In the genomic region with DNA sequence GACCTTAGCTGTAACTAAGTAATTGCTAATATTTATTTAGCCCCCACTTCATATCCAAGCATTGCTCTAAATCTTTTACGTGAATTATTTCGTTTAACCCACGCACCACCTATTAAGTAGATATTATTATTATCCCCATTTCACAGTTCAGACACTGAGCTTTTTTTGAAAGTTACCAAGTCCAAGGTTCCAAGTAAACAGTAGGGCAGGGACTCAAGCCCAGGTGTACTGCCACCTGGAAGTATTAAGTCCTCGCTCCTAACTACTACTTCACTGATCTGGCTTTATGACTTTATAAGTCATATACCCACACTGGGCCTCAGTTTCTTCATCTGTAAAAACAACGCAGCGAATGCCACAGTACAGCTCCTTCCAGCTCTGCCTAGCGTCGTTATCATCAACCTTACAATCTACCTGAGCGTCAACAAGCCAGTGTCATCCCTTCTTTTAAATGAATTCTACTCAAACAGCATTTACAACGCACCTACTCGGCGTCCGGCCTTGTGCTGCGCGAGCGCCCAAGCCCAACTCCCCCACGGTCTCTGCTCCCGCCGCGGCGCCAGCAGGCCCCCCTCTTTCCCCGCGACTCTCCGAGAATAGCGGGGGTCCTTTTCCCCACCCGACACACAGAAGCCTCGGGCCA, we compare ENCODE assay signal across 8 cellular contexts. TPM values are rescaled to one million over a fixed set of nuclear protein-coding genes. Genes with fewer than 3 reads are reported as not detected.
DNase-seq lines count a peak whose midpoint lies in the region; ATAC-seq and TF ChIP-seq lines count a peak whose summit lies in the region.

No MANE protein-coding gene starts in this region.

- TF ChIP-seq POLR2A in NB4 (IDR thresholded peaks at IDR 0.05; ENCODE audit: extremely low read depth, insufficient read length) = no peak

- under 1% methylated on average over 23 of the region's 27 CpGs for WGBS in hepatocyte (ENCODE audit: low lambda C conversion rate, missing lambda C conversion rate)

- H3K4me3 ChIP-seq in NB4 (ENCODE audit: low read depth, low read length) (peak overlapping the region; percentile 96), adipocyte (ENCODE audit: low read length) (peak overlapping the region; percentile 100), hepatocyte (peak overlapping the region; percentile 88), skeletal muscle cell (ENCODE audit: low read depth, low read length) (peak overlapping the region; percentile 96)

- peak overlapping the region; percentile 74 for H3K4me2 ChIP-seq in hepatocyte

- TF ChIP-seq CTCF in NB4 (IDR thresholded peaks at IDR 0.05; ENCODE audit: low read depth, low read length) (no peak), hepatocyte (IDR thresholded peaks at IDR 0.05; ENCODE audit: poor library complexity) (no peak)

- H3K4me1 ChIP-seq in adipocyte (ENCODE audit: control insufficient read depth, insufficient read depth, low read length) = peaks cover 16% of the 10 kb centered on the region
- peaks cover 13% of the 10 kb centered on the region for H3K4me1 ChIP-seq in hepatocyte (ENCODE audit: insufficient read depth)

- ATAC-seq in GM21786 (IDR thresholded peaks at IDR 0.05; ENCODE audit: unreplicated experiment) = peak; percentile 3

- peak overlapping the region; percentile 98 for H3K9ac ChIP-seq in adipocyte (ENCODE audit: low read length)

- peak overlapping the region; percentile 92 for H3K27ac ChIP-seq in hepatocyte

- peaks cover 53% of the 10 kb centered on the region for H3K79me2 ChIP-seq in hepatocyte

- H2AFZ ChIP-seq in hepatocyte = peak overlapping the region; percentile 74

- H3K27me3 ChIP-seq in adipocyte (replicated peaks; ENCODE audit: control insufficient read depth, insufficient read depth, low read length) (no peaks in the 10 kb centered on the region), hepatocyte (no peaks in the 10 kb centered on the region)

- CTCF ChIA-PET in HEK293T (lab: Yijun Ruan, JAX) = interaction anchor here (0.8 to 1.0 kb wide), 2 partner anchors 9 to 53 kb away, joined by 3 to 5 read pairs; no protein-coding TSS in a partner anchor

- H3K9me2 ChIP-seq in hepatocyte (replicated peaks; ENCODE audit: insufficient read depth) = no peaks in the 10 kb centered on the region

- peaks cover 27% of the 10 kb centered on the region for H4K20me1 ChIP-seq in hepatocyte (ENCODE audit: insufficient read depth, poor library complexity, severe bottlenecking)

- DNase-seq in GM03348 (ENCODE audit: low spot score) (peak; percentile 53), NB4 (ENCODE audit: low read depth) (peak; percentile 47), adipocyte (ENCODE audit: low read depth) (peak; percentile 63), hepatocyte (ENCODE audit: low spot score) (peak; percentile 45), skeletal muscle cell (ENCODE audit: low read depth) (no peak), HEK293T (ENCODE audit: extremely low spot score) (no peak), DMS153 (lab: John Stamatoyannopoulos, UW) (no peak)

- H3K9me3 ChIP-seq in adipocyte (ENCODE audit: control insufficient read depth, low read length) (no peaks in the 10 kb centered on the region), hepatocyte (ENCODE audit: low read depth) (no peaks in the 10 kb centered on the region)

- POLR2A ChIA-PET in HEK293T (lab: Yijun Ruan, JAX) = interaction anchor here (1.4 to 3.1 kb wide), 3 partner anchors 49 to 146 kb away, joined by 9 to 14 read pairs (median 10); partner anchors contain the start of genes DENND5A, IPO7 and ZNF143

- H3K36me3 ChIP-seq in adipocyte (ENCODE audit: control insufficient read depth, insufficient read depth, low read length, severe bottlenecking) = no peaks in the 10 kb centered on the region
- H3K36me3 ChIP-seq in hepatocyte (replicated peaks; ENCODE audit: insufficient read depth, low read depth) = no peaks in the 10 kb centered on the region

TF ChIP-seq in HEK293T, 16 proteins besides CTCF, POLR2A, EP300 and RAD21:
- no peak for TF ChIP-seq NFRKB (IDR thresholded peaks at IDR 0.05)
- TF ChIP-seq TARDBP (IDR thresholded peaks at IDR 0.05) = no peak
- TF ChIP-seq HDGF (IDR thresholded peaks at IDR 0.05; ENCODE audit: borderline replicate concordance) = no peak
- no peak for TF ChIP-seq ELF4 (IDR thresholded peaks at IDR 0.05)
- TF ChIP-seq FOXA1 (IDR thresholded peaks at IDR 0.05) = no peak
- TF ChIP-seq ARNT (IDR thresholded peaks at IDR 0.05) = no peak
- no peak for TF ChIP-seq ZNF384 (IDR thresholded peaks at IDR 0.05)
- no peak for TF ChIP-seq SUZ12 (IDR thresholded peaks at IDR 0.05)
- no peak for TF ChIP-seq LEF1 (IDR thresholded peaks at IDR 0.05; ENCODE audit: borderline replicate concordance)
- TF ChIP-seq FOXK2 (IDR thresholded peaks at IDR 0.05) = no peak
- TF ChIP-seq L3MBTL2 (conservative IDR thresholded peaks at IDR 0.05) = no peak
- TF ChIP-seq SP1 (IDR thresholded peaks at IDR 0.05) = no peak
- no peak for TF ChIP-seq CTBP1 (IDR thresholded peaks at IDR 0.05; ENCODE audit: borderline replicate concordance)
- TF ChIP-seq BHLHE40 (IDR thresholded peaks at IDR 0.05; ENCODE audit: borderline replicate concordance) = no peak
- TF ChIP-seq PKNOX1 (IDR thresholded peaks at IDR 0.05) = no peak
- TF ChIP-seq FOXM1 (IDR thresholded peaks at IDR 0.05; ENCODE audit: borderline replicate concordance) = no peak

RNA-seq across cellular contexts. Expression of gene TMEM41B, which starts 0.6 kb away (rescaled TPM):
- 74.4 and 90.6 TPM in 2 replicates for total RNA-seq in hepatocyte
- 34.1 and 39.6 TPM in 2 replicates for polyA plus RNA-seq in hepatocyte

RNA-seq across cellular contexts. Expression of gene DENND5A, which starts 48.6 kb away (rescaled TPM):
- total RNA-seq in hepatocyte = 45.3 and 56.4 TPM in 2 replicates
- polyA plus RNA-seq in hepatocyte = 29.7 and 29.9 TPM in 2 replicates

Comparison
In these comparisons a context has a peak if more than half of its experiments do, and no peak if none do; other contexts are left out.
1. DNase-seq: peak in GM03348 (single experiment), NB4 (single experiment), adipocyte (single experiment) and hepatocyte (single experiment); none in skeletal muscle cell (single experiment), HEK293T (single experiment) and DMS153 (single experiment).
2. Peak in every context shown above with its lines, with median percentiles within 50 percentile points of each other: H3K4me3 ChIP-seq.